In the genomic region with DNA sequence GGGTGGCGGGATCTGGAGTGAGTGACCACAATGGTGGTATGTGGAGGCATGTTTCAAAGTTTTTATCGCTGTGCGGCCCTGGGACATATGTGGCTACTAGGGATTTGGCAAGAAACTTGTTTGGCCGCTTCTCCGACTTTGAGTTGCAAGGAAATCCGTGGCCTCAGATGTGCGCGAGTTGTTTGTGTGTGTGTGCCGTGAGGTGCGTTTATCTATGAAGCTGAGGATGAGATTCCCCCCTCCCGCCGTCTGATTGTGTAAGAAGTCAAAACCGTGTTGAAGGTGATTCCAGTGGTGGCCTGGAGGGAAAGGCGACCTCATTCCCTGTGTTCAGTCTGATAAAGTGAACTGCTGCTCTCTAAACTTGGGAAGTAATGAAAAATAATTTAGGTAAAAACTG, we compare ENCODE assay signal across 7 cellular contexts. TPM values are rescaled to one million over a fixed set of nuclear protein-coding genes. Genes with fewer than 3 reads are reported as not detected.
DNase-seq lines count a peak whose midpoint lies in the region; ATAC-seq and TF ChIP-seq lines count a peak whose summit lies in the region.

No MANE protein-coding gene starts in this region.

- 8 to 11% methylated on average over 9 to 14 of the region's 14 CpGs for WGBS in GM23248 (ENCODE audit: low coverage in 1 of 2, low lambda C conversion rate in 2 of 2, missing lambda C conversion rate in 2 of 2), 2 experiments

- H3K27me3 Mint-ChIP-seq in naive thymus-derived CD4-positive, alpha-beta T cell, result peaks cover 24 to 58% (median 36%) of the 10 kb centered on the region in 5 donors

- H3K27ac ChIP-seq in GM23248 (no peak overlapping the region), OCI-LY7 (ENCODE audit: low read depth, low read length, poor library complexity, severe bottlenecking) (no peak overlapping the region)
- H3K27ac ChIP-seq in naive thymus-derived CD4-positive, alpha-beta T cell (ENCODE audit: low read depth, low read length), result no peak overlapping the region

- H2AFZ ChIP-seq in GM23248 (peak overlapping the region; percentile 89), OCI-LY7 (ENCODE audit: low read length) (peak overlapping the region; percentile 17; the same call in 1 of the 2 replicates)

- H3K4me2 ChIP-seq in GM23248 (ENCODE audit: unreplicated experiment) (peak overlapping the region; percentile 98), OCI-LY7 (ENCODE audit: low read length) (peak overlapping the region; percentile 74)

- peak overlapping the region; percentile 79 to 90 (median 82) for H3K4me3 Mint-ChIP-seq in naive thymus-derived CD4-positive, alpha-beta T cell

- BruUV-seq in OCI-LY7 (replicated peaks; lab: Mats Ljungman, UMichigan), result no TSS peak

- H3K9ac ChIP-seq in GM23248 (peak overlapping the region; percentile 79), endocrine pancreas (ENCODE audit: control insufficient read depth, insufficient read depth, low read length) (peak overlapping the region; percentile 44)

- no peaks in the 10 kb centered on the region for H3K4me1 ChIP-seq in GM23248 (ENCODE audit: insufficient read depth)
- H3K4me1 ChIP-seq in OCI-LY7 (ENCODE audit: insufficient read depth, low read length, poor library complexity, severe bottlenecking), result peaks cover 7% of the 10 kb centered on the region
- H3K4me1 ChIP-seq in endocrine pancreas (ENCODE audit: control insufficient read depth, insufficient read depth, low read length), result no peaks in the 10 kb centered on the region
- peaks cover 0 to 7% of the 10 kb centered on the region in 2 donors for H3K4me1 ChIP-seq in naive thymus-derived CD4-positive, alpha-beta T cell (ENCODE audit: control insufficient read depth in 2 of 2, insufficient read depth in 2 of 2, low read length in 2 of 2)

- no peaks in the 10 kb centered on the region for H3K36me3 Mint-ChIP-seq in naive thymus-derived CD4-positive, alpha-beta T cell

- H3K4me1 Mint-ChIP-seq in naive thymus-derived CD4-positive, alpha-beta T cell, result peaks cover 0 to 14% (median 7%) of the 10 kb centered on the region in 7 donors

- intact Hi-C loops in OCI-LY7 (cut with micrococcal nuclease; ENCODE audit: unreplicated experiment), result loop anchor here (2.0 kb wide), 1 partner anchor 155 kb away; a partner anchor contains a TSS
- intact Hi-C loops in naive thymus-derived CD4-positive, alpha-beta T cell (cut with micrococcal nuclease), result loop anchor here in 1 of 2 donors (2.0 kb wide), 1 partner anchor 77 kb away; a partner anchor contains a TSS

- no peaks in the 10 kb centered on the region for H3K9me2 ChIP-seq in GM23248 (ENCODE audit: insufficient read depth)
- H3K9me2 ChIP-seq in OCI-LY7 (ENCODE audit: insufficient read depth, low read length), result no peaks in the 10 kb centered on the region

- peaks cover 0 to 3% (median 0%) of the 10 kb centered on the region in 11 donors for H3K9me3 Mint-ChIP-seq in naive thymus-derived CD4-positive, alpha-beta T cell

- H3K27ac Mint-ChIP-seq in naive thymus-derived CD4-positive, alpha-beta T cell, result peak overlapping the region in 1 of 9 donors; percentile 43

- H3K36me3 ChIP-seq in GM23248 (ENCODE audit: low read depth) (no peaks in the 10 kb centered on the region), OCI-LY7 (ENCODE audit: insufficient read depth, low read length) (no peaks in the 10 kb centered on the region; the same call in 1 of the 2 replicates), endocrine pancreas (ENCODE audit: control insufficient read depth, insufficient read depth, low read length) (no peaks in the 10 kb centered on the region)
- no peaks in the 10 kb centered on the region for H3K36me3 ChIP-seq in naive thymus-derived CD4-positive, alpha-beta T cell (ENCODE audit: control insufficient read depth in 2 of 3, insufficient read depth in 3 of 3, low read length in 3 of 3)

- DNase-seq in GM23248, result peak; percentile 48
- no peak for DNase-seq in OCI-LY7 (ENCODE audit: low spot score)
- peak in 1 of 9 donors; percentile 1 for DNase-seq in naive thymus-derived CD4-positive, alpha-beta T cell
- no peak for DNase-seq in NCI-H2081 treated with DMSO at 0.1 percent for 48 hours (lab: John Stamatoyannopoulos, UW)

- H3K27me3 ChIP-seq in GM23248 (replicated peaks; ENCODE audit: insufficient read depth) (no peaks in the 10 kb centered on the region), endocrine pancreas (ENCODE audit: control insufficient read depth, insufficient read depth, low read length) (no peaks in the 10 kb centered on the region)
- peaks cover 0 to 6% of the 10 kb centered on the region in 2 donors for H3K27me3 ChIP-seq in naive thymus-derived CD4-positive, alpha-beta T cell (ENCODE audit: control insufficient read depth in 2 of 2, insufficient read depth in 2 of 2, low read length in 2 of 2)

- CTCF ChIA-PET in OCI-LY7 (lab: Charles Lee; ENCODE audit: unreplicated experiment), result no interaction called here
- CTCF ChIA-PET in naive thymus-derived CD4-positive, alpha-beta T cell (lab: Charles Lee), result no interaction called here

- in situ Hi-C loops in GM23248 (cut with MboI), result no loop called here

- TF ChIP-seq CTCF in OCI-LY7 (conservative IDR thresholded peaks at IDR 0.05; ENCODE audit: low read length), result no peak

- peak overlapping the region; percentile 92 for H3K4me3 ChIP-seq in GM23248
- peak overlapping the region; percentile 75 for H3K4me3 ChIP-seq in OCI-LY7 (ENCODE audit: low read depth, low read length, poor library complexity, severe bottlenecking)
- peak overlapping the region; percentile 48 for H3K4me3 ChIP-seq in endocrine pancreas (ENCODE audit: control insufficient read depth, insufficient read depth, low read length)
- peak overlapping the region; percentile 39 for H3K4me3 ChIP-seq in naive thymus-derived CD4-positive, alpha-beta T cell (ENCODE audit: low read length)

- H3K9me3 ChIP-seq in GM23248 (ENCODE audit: low read depth) (no peaks in the 10 kb centered on the region), OCI-LY7 (ENCODE audit: low read length) (no peaks in the 10 kb centered on the region), endocrine pancreas (ENCODE audit: control insufficient read depth, low read length) (no peaks in the 10 kb centered on the region)
- H3K9me3 ChIP-seq in naive thymus-derived CD4-positive, alpha-beta T cell (ENCODE audit: control insufficient read depth in 2 of 3, low read length in 3 of 3), result no peaks in the 10 kb centered on the region

- POLR2A ChIA-PET in OCI-LY7 (lab: Charles Lee), result no interaction called here
- POLR2A ChIA-PET in naive thymus-derived CD4-positive, alpha-beta T cell (lab: Charles Lee), result no interaction called here

- H3K79me2 ChIP-seq in GM23248 (ENCODE audit: insufficient read depth) (peaks cover 41% of the 10 kb centered on the region), OCI-LY7 (ENCODE audit: insufficient read depth, low read depth, low read length) (peaks cover 10% of the 10 kb centered on the region; the same call in 1 of the 2 replicates)

- H3F3A ChIP-seq in GM23248 (ENCODE audit: insufficient read depth), result 0 out of 2 replicates have a peak, but pooled peaks cover 6% of the 10 kb centered on the region

- ATAC-seq in naive thymus-derived CD4-positive, alpha-beta T cell, result no peak
- no peak for ATAC-seq in HG02938 (IDR thresholded peaks at IDR 0.05; ENCODE audit: unreplicated experiment)
- no peak for ATAC-seq in HG03025 (IDR thresholded peaks at IDR 0.05; ENCODE audit: low FRiP score, unreplicated experiment)

- H4K20me1 ChIP-seq in GM23248 (ENCODE audit: insufficient read depth) (no peaks in the 10 kb centered on the region), OCI-LY7 (ENCODE audit: insufficient read depth, low read length) (no peaks in the 10 kb centered on the region)

RNA-seq across cellular contexts. Expression of a gene that starts 1.5 kb away (rescaled TPM):
- 2.5 and 4.6 TPM in 2 replicates for total RNA-seq in GM23248 (2014; rRNA removed; shearing (Covaris generic))
- polyA plus RNA-seq in GM23248 (2016; fragmentation: Nextera tagmentation; extraction: Ambion mirVana), result 0.84 and 0.86 TPM in 2 replicates
- total RNA-seq in OCI-LY7 (2014; rRNA removed; shearing (Covaris generic)), result 6.1 and 6.5 TPM in 2 replicates
- 10.7 and 12.8 TPM in 2 replicates for total RNA-seq in OCI-LY7 (2022)
- total RNA-seq in naive thymus-derived CD4-positive, alpha-beta T cell, result 1 to 10 TPM in 1 of 5 experiments, under 1 TPM in 4; 0.11 to 1.3 (median 0.22) TPM
- under 1 TPM in 1 of 2 donors, not detected in 1; 0.05 TPM for polyA plus RNA-seq in naive thymus-derived CD4-positive, alpha-beta T cell

Comparison
In these comparisons a context has a peak if more than half of its experiments do, and no peak if none do; other contexts are left out.
1. H3K4me3 ChIP-seq: peak in every context shown above with its lines; median percentile 92 in GM23248; 75 in OCI-LY7; 48 in endocrine pancreas; 39 in naive thymus-derived CD4-positive, alpha-beta T cell.